33 cellular contexts compared by ENCODE assay signal in the genomic region with DNA sequence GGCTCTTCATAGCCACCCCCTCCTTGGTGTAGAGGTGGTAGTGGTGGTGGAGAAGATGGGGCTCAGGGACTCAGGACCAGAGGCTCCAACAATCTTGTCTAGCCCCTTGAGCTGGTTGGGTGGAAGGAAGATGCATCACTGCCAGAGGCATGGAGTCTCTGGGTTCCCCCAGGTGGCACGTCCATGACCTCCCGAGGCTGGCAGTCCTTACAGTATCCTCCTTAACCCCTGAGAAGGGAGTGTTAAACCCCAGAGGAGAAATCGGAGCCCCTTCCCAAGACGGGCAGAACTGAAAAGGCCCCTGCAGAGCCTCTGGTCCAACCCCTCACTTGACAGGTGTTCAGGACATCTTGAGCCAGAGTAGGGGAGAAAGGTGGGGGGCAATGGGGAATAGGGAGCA. TPM values are rescaled to one million over a fixed set of nuclear protein-coding genes. Genes with fewer than 3 reads are reported as not detected.
"Had no signal": no experiment of that assay in that cellular context is flagged by ENCODE, and none has a peak within 500 bp of the region (broad histone marks: within the 10 kb centered on the region; RNA-seq: fewer than 3 reads in every experiment).

No MANE protein-coding gene starts in this region.

- H3K9ac ChIP-seq: neural progenitor cell had no signal

- H3K4me3 Mint-ChIP-seq: naive thymus-derived CD4-positive, alpha-beta T cell; nephron; neural progenitor cell; stimulated activated naive CD8-positive, alpha-beta T cell treated with anti-CD3 and anti-CD28 coated beads, Interleukin-15, amount 100 ng/mL, for 72 hours had no signal

- H2AFZ ChIP-seq: hepatocyte, neural progenitor cell had no signal

- DNase-seq: dorsolateral prefrontal cortex; effector CD4-positive, alpha-beta T cell; foreskin keratinocyte; heart left ventricle; left cardiac atrium; left lung; mesenchymal stem cell; midbrain; naive thymus-derived CD4-positive, alpha-beta T cell; sigmoid colon; stimulated activated CD4-positive, alpha-beta T cell treated with anti-CD3 and anti-CD28 coated beads, Interleukin-15, amount 100 ng/mL, for 24 hours; stimulated activated CD4-positive, alpha-beta T cell treated with anti-CD3 and anti-CD28 coated beads, Interleukin-2, amount 100 ng/mL, for 48 hours; stimulated activated naive CD4-positive, alpha-beta T cell; stimulated activated naive CD8-positive, alpha-beta T cell treated with anti-CD3 and anti-CD28 coated beads, Interleukin-15, amount 100 ng/mL, for 72 hours; thyroid gland; trophoblast cell had no signal

- H3K4me1 ChIP-seq: foreskin keratinocyte had no signal

- H3K9me3 ChIP-seq: esophagus muscularis mucosa, gastroesophageal sphincter, heart left ventricle, left lung, prostate gland, right atrium auricular region, sigmoid colon, thyroid gland had no signal

- H3K27me3 ChIP-seq: right atrium auricular region, thyroid gland had no signal

- H3K36me3 Mint-ChIP-seq: neural progenitor cell had no signal

- H3K9me3 Mint-ChIP-seq: nephron; neural progenitor cell; stimulated activated naive CD8-positive, alpha-beta T cell treated with anti-CD3 and anti-CD28 coated beads, Interleukin-15, amount 100 ng/mL, for 72 hours had no signal

- H3K79me2 ChIP-seq: hepatocyte had no signal

- H3K4me2 ChIP-seq: hepatocyte, neural progenitor cell had no signal

- H3K27ac Mint-ChIP-seq: nephron, neural progenitor cell had no signal

- H3K4me3 ChIP-seq: dorsolateral prefrontal cortex, esophagus muscularis mucosa, gastroesophageal sphincter, heart left ventricle, hepatocyte, left lung, neural progenitor cell, prostate gland, right atrium auricular region, sigmoid colon, thyroid gland had no signal

- H3K27ac ChIP-seq: esophagus muscularis mucosa, foreskin keratinocyte, gastroesophageal sphincter, heart left ventricle, hepatocyte, left lung, neural progenitor cell, prostate gland, right atrium auricular region, thyroid gland had no signal

RNA-seq across cellular contexts. Expression of a gene that starts 9.1 kb away (rescaled TPM):
- total RNA-seq: endothelial cell of umbilical vein; epithelial cell of proximal tubule; esophagus muscularis mucosa; fibroblast of lung; foreskin keratinocyte; gastroesophageal sphincter; heart left ventricle; hepatocyte; kidney epithelial cell; left cardiac atrium; left lung; lung microvascular endothelial cell; mucosa of gallbladder; naive thymus-derived CD4-positive, alpha-beta T cell; osteoblast; right atrium auricular region; sigmoid colon; skeletal muscle tissue; temporal lobe; urinary bladder had no signal

RNA-seq across cellular contexts. Expression of a gene that starts 20.8 kb away (rescaled TPM):
- total RNA-seq: endothelial cell of umbilical vein, fibroblast of lung, foreskin keratinocyte, heart left ventricle, hepatocyte, left cardiac atrium, left lung, lung microvascular endothelial cell, osteoblast, right atrium auricular region, skeletal muscle tissue, temporal lobe, urinary bladder had no signal

RNA-seq across cellular contexts. Expression of a gene that starts 37.6 kb away (rescaled TPM):
- total RNA-seq: endothelial cell of umbilical vein, heart left ventricle, hepatocyte, left cardiac atrium, lung microvascular endothelial cell, right atrium auricular region, sigmoid colon, urinary bladder had no signal

RNA-seq across cellular contexts. Expression of a gene that starts 55.2 kb away (rescaled TPM):
- total RNA-seq: dorsolateral prefrontal cortex; endothelial cell of umbilical vein; epithelial cell of proximal tubule; esophagus muscularis mucosa; fibroblast of lung; foreskin keratinocyte; gastroesophageal sphincter; heart left ventricle; hepatocyte; kidney epithelial cell; left cardiac atrium; left lung; lung microvascular endothelial cell; mucosa of gallbladder; naive thymus-derived CD4-positive, alpha-beta T cell; osteoblast; prostate gland; right atrium auricular region; sigmoid colon; temporal lobe; thyroid gland; urinary bladder had no signal
